ENCODE assay signal across 25 cellular contexts in the genomic region with DNA sequence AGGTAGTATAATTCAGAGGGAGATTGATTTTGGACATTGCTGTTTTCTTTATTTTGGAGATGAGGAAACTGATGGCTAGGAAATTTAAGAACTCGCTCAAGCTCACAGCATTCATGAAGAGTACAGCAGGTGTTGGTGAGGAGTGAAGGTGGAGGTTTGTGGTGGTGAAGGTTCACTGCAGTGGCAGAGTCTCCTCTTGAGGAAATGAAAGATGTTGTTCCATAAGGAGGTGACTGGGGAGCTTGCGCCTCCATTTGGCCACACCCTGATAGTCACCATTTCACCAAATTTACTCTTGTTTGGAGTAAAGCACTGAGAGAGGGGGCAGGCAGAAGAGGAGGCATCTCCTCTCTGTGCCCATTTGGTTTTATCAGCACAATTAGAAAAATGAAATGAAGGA.
A peak's percentile ranks its signal among the peaks of the same experiment; 100 is the strongest.
DNase-seq lines count a peak whose midpoint lies in the region; ATAC-seq, FAIRE-seq and TF ChIP-seq lines count a peak whose summit lies in the region.
"Had no signal": no experiment of that assay in that cellular context is flagged by ENCODE, and none has a peak within 500 bp of the region (broad histone marks: within the 10 kb centered on the region; RNA-seq: fewer than 3 reads in every experiment).

No MANE protein-coding gene starts in this region.

- no peaks in the 10 kb centered on the region for H3K36me3 Mint-ChIP-seq in T-helper 2 cell treated with Interferon-gamma antibody and Interleukin-4, amounts not matched to agents 5 μg/mL and 100 μg/mL, for 36 hours (ENCODE audit: low read depth)
- no peaks in the 10 kb centered on the region for H3K36me3 Mint-ChIP-seq in CD4-positive, alpha-beta memory T cell
- H3K36me3 Mint-ChIP-seq in activated CD4-positive, alpha-beta memory T cell treated with anti-CD3 and anti-CD28 coated beads, Interleukin-2, amount 10 ng/mL, durations not matched to agents 7 days and 5 days (ENCODE audit: low read depth) = no peaks in the 10 kb centered on the region
- H3K36me3 Mint-ChIP-seq in immature natural killer cell = peaks cover 0 to 3% (median 3%) of the 10 kb centered on the region in 3 donors
- H3K36me3 Mint-ChIP-seq: stimulated activated memory B cell treated with anti-CD40 and anti-IgM and Interleukin-4, amounts not matched to agents 10 μg/mL and 1 μg/mL and 100 μg/mL, for 72 hours had no signal

- TF ChIP-seq POLR2A in uterus (IDR thresholded peaks at IDR 0.05) = no peak

- H3K9me3 ChIP-seq in CD4-positive, alpha-beta memory T cell (ENCODE audit: control insufficient read depth in 1 of 2, low read length in 2 of 2) = no peaks in the 10 kb centered on the region
- no peaks in the 10 kb centered on the region for H3K9me3 ChIP-seq in uterus
- H3K9me3 ChIP-seq: body of pancreas, gastrocnemius medialis, thyroid gland had no signal

- POLR2A ChIA-PET in CD4-positive, alpha-beta memory T cell (lab: Charles Lee; ENCODE audit: partially characterized antibody) = interaction anchor here (1.7 to 3.3 kb wide), 4 partner anchors 12 to 103 kb away, joined by 4 to 21 read pairs (median 10); no protein-coding TSS in a partner anchor
- POLR2A ChIA-PET in activated CD4-positive, alpha-beta memory T cell treated with anti-CD3 and anti-CD28 coated beads, Interleukin-2, amount 10 ng/mL, durations not matched to agents 7 days and 5 days (lab: Charles Lee) = interaction anchor here (1.1 to 1.3 kb wide), 3 partner anchors 23 to 108 kb away, joined by 3 read pairs; no protein-coding TSS in a partner anchor

- intact Hi-C loops in CD4-positive, alpha-beta memory T cell (cut with micrococcal nuclease) = loop anchor here (1.0 to 5.0 kb wide), 4 partner anchors 15 to 105 kb away; no protein-coding TSS in a partner anchor
- intact Hi-C loops in uterus (cut with DNase I; ENCODE audit: low total_unique reads) = no loop called here

- no peak overlapping the region for H3K27ac ChIP-seq in CD4-positive, alpha-beta memory T cell (ENCODE audit: low read depth, low read length)
- H3K27ac ChIP-seq in uterus = no peak overlapping the region
- H3K27ac ChIP-seq: body of pancreas, gastrocnemius medialis, thyroid gland had no signal

- no peak overlapping the region for H3K4me3 Mint-ChIP-seq in T-helper 2 cell treated with Interferon-gamma antibody and Interleukin-4, amounts not matched to agents 5 μg/mL and 100 μg/mL, for 36 hours
- H3K4me3 Mint-ChIP-seq in CD4-positive, alpha-beta memory T cell = peak overlapping the region in 5 of 8 donors; percentile 40 to 74 (median 58)
- peak overlapping the region; percentile 41 for H3K4me3 Mint-ChIP-seq in activated CD4-positive, alpha-beta memory T cell treated with anti-CD3 and anti-CD28 coated beads, Interleukin-2, amount 10 ng/mL, durations not matched to agents 7 days and 5 days
- H3K4me3 Mint-ChIP-seq in immature natural killer cell = peak overlapping the region; percentile 80 to 95 (median 91)
- H3K4me3 Mint-ChIP-seq: HFFc6; neural crest cell; stimulated activated memory B cell treated with anti-CD40 and anti-IgM and Interleukin-4, amounts not matched to agents 10 μg/mL and 1 μg/mL and 100 μg/mL, for 72 hours had no signal

- DNase-seq in T-helper 2 cell treated with Interferon-gamma antibody and Interleukin-4, amounts not matched to agents 5 μg/mL and 100 μg/mL, for 36 hours (ENCODE audit: low spot score) = no peak
- DNase-seq in T-helper 2 cell (no peak), immature natural killer cell (peak in 1 of 3 donors; percentile 36), uterus (no peak), RCC 7860 (ENCODE audit: low spot score) (no peak)
- no peak for DNase-seq in CD4-positive, alpha-beta memory T cell
- DNase-seq in activated CD4-positive, alpha-beta memory T cell treated with anti-CD3 and anti-CD28 coated beads, Interleukin-2, amount 10 ng/mL, durations not matched to agents 7 days and 5 days = no peak
- DNase-seq: 8988T; AML-193; body of pancreas; effector CD4-positive, alpha-beta T cell; gastrocnemius medialis; HFFc6; hypothalamus; Karpas-422; left ventricle myocardium superior; midbrain; T1000; thyroid gland had no signal

- H3K27ac Mint-ChIP-seq in T-helper 2 cell treated with Interferon-gamma antibody and Interleukin-4, amounts not matched to agents 5 μg/mL and 100 μg/mL, for 36 hours = peak overlapping the region; percentile 62
- peak overlapping the region; percentile 31 to 81 (median 76) for H3K27ac Mint-ChIP-seq in CD4-positive, alpha-beta memory T cell
- peak overlapping the region; percentile 81 for H3K27ac Mint-ChIP-seq in activated CD4-positive, alpha-beta memory T cell treated with anti-CD3 and anti-CD28 coated beads, Interleukin-2, amount 10 ng/mL, durations not matched to agents 7 days and 5 days
- H3K27ac Mint-ChIP-seq in immature natural killer cell = peak overlapping the region; percentile 99 to 100 (median 100)
- H3K27ac Mint-ChIP-seq: HFFc6; progenitor cell of endocrine pancreas; stimulated activated memory B cell treated with anti-CD40 and anti-IgM and Interleukin-4, amounts not matched to agents 10 μg/mL and 1 μg/mL and 100 μg/mL, for 72 hours had no signal

- H3K36me3 ChIP-seq in CD4-positive, alpha-beta memory T cell (ENCODE audit: insufficient read depth, low read length) = no peaks in the 10 kb centered on the region
- H3K36me3 ChIP-seq in uterus = no peaks in the 10 kb centered on the region
- H3K36me3 ChIP-seq: gastrocnemius medialis, thyroid gland had no signal

- CTCF ChIA-PET in CD4-positive, alpha-beta memory T cell (lab: Charles Lee; ENCODE audit: partially characterized antibody) = interaction anchor here (0.8 to 9.7 kb wide), 11 partner anchors 8 to 210 kb away, joined by 3 to 135 read pairs (median 6); no protein-coding TSS in a partner anchor
- CTCF ChIA-PET in activated CD4-positive, alpha-beta memory T cell treated with anti-CD3 and anti-CD28 coated beads, Interleukin-2, amount 10 ng/mL, durations not matched to agents 7 days and 5 days (lab: Charles Lee) = interaction anchor here (0.6 to 9.5 kb wide), 6 partner anchors 11 to 103 kb away, joined by 3 to 82 read pairs (median 18); no protein-coding TSS in a partner anchor

- no peaks in the 10 kb centered on the region for H3K27me3 Mint-ChIP-seq in T-helper 2 cell treated with Interferon-gamma antibody and Interleukin-4, amounts not matched to agents 5 μg/mL and 100 μg/mL, for 36 hours (ENCODE audit: low read depth)
- no peaks in the 10 kb centered on the region for H3K27me3 Mint-ChIP-seq in CD4-positive, alpha-beta memory T cell
- no peaks in the 10 kb centered on the region for H3K27me3 Mint-ChIP-seq in activated CD4-positive, alpha-beta memory T cell treated with anti-CD3 and anti-CD28 coated beads, Interleukin-2, amount 10 ng/mL, durations not matched to agents 7 days and 5 days
- peaks cover 12 to 26% (median 24%) of the 10 kb centered on the region in 3 donors for H3K27me3 Mint-ChIP-seq in immature natural killer cell (ENCODE audit: low read depth in 3 of 3)

- no peak overlapping the region for H3K4me3 ChIP-seq in CD4-positive, alpha-beta memory T cell (ENCODE audit: low read length in 2 of 2)
- no peak overlapping the region for H3K4me3 ChIP-seq in uterus
- H3K4me3 ChIP-seq: body of pancreas, gastrocnemius medialis, thyroid gland had no signal

- FAIRE-seq in RCC 7860 (lab: Jason Lieb, UNC) = no peak
- FAIRE-seq: islet of Langerhans had no signal

- H3K9me3 Mint-ChIP-seq in T-helper 2 cell treated with Interferon-gamma antibody and Interleukin-4, amounts not matched to agents 5 μg/mL and 100 μg/mL, for 36 hours = no peaks in the 10 kb centered on the region
- no peaks in the 10 kb centered on the region for H3K9me3 Mint-ChIP-seq in CD4-positive, alpha-beta memory T cell
- no peaks in the 10 kb centered on the region for H3K9me3 Mint-ChIP-seq in activated CD4-positive, alpha-beta memory T cell treated with anti-CD3 and anti-CD28 coated beads, Interleukin-2, amount 10 ng/mL, durations not matched to agents 7 days and 5 days
- H3K9me3 Mint-ChIP-seq in immature natural killer cell = no peaks in the 10 kb centered on the region
- H3K9me3 Mint-ChIP-seq: HFFc6; neural crest cell; stimulated activated memory B cell treated with anti-CD40 and anti-IgM and Interleukin-4, amounts not matched to agents 10 μg/mL and 1 μg/mL and 100 μg/mL, for 72 hours had no signal

- ATAC-seq in HG03521 (IDR thresholded peaks at IDR 0.05; ENCODE audit: unreplicated experiment) = no peak
- ATAC-seq: body of pancreas; esophagus mucosa; gastrocnemius medialis; left ventricle myocardium superior; stimulated activated memory B cell treated with anti-CD40 and anti-IgM and Interleukin-4, amounts not matched to agents 10 μg/mL and 1 μg/mL and 100 μg/mL, for 72 hours had no signal

- H3K4me1 ChIP-seq in CD4-positive, alpha-beta memory T cell (ENCODE audit: insufficient read depth, low read length) = peaks cover 36% of the 10 kb centered on the region
- no peaks in the 10 kb centered on the region for H3K4me1 ChIP-seq in uterus
- H3K4me1 ChIP-seq: body of pancreas, gastrocnemius medialis, thyroid gland had no signal

- no peak for TF ChIP-seq CTCF in uterus (IDR thresholded peaks at IDR 0.05)

- no peaks in the 10 kb centered on the region for H3K27me3 ChIP-seq in CD4-positive, alpha-beta memory T cell (ENCODE audit: insufficient read depth, low read length)
- H3K27me3 ChIP-seq in uterus = no peaks in the 10 kb centered on the region
- H3K27me3 ChIP-seq: body of pancreas, gastrocnemius medialis, thyroid gland had no signal

- peaks cover 19% of the 10 kb centered on the region for H3K4me1 Mint-ChIP-seq in T-helper 2 cell treated with Interferon-gamma antibody and Interleukin-4, amounts not matched to agents 5 μg/mL and 100 μg/mL, for 36 hours (ENCODE audit: low read depth)
- peaks cover 15 to 43% (median 22%) of the 10 kb centered on the region in 4 donors for H3K4me1 Mint-ChIP-seq in CD4-positive, alpha-beta memory T cell
- peaks cover 39% of the 10 kb centered on the region for H3K4me1 Mint-ChIP-seq in activated CD4-positive, alpha-beta memory T cell treated with anti-CD3 and anti-CD28 coated beads, Interleukin-2, amount 10 ng/mL, durations not matched to agents 7 days and 5 days
- peaks cover 87 to 95% of the 10 kb centered on the region in 2 donors for H3K4me1 Mint-ChIP-seq in immature natural killer cell
- H3K4me1 Mint-ChIP-seq: neural crest cell had no signal
